ENCODE assay signal across 11 cellular contexts in the genomic region with DNA sequence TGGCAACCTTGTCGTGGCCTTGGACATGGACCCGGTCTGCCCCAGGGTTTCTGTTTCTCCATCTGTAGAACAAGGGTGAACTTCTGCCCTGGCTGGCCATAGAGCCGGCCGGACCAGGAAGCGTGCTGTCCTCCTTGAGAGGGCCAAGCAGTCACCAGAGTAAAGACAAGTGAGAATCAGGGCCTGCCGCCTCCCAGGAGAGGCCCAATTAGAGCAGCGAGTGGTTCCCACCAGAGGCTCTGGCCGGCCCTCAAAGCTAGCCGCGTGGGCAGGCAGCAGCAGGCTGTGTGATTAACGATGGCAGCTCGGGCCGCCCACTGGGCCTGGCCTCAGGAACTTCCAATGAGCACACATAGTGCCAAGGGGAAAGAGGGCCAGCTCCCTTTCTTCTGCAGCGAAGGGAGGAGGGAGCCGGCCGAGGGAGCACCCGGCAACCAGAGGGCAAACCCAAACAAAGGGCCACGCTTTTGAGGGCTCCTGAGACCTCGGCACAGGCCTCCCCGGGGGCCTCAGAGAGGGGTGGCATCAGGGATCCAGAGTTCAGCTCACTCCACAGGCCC. TPM values are rescaled to one million over a fixed set of nuclear protein-coding genes. Genes with fewer than 3 reads are reported as not detected.
A peak's percentile ranks its signal among the peaks of the same experiment; 100 is the strongest.
DNase-seq lines count a peak whose midpoint lies in the region; ATAC-seq lines count a peak whose summit lies in the region.
"Had no signal": no experiment of that assay in that cellular context is flagged by ENCODE, and none has a peak within 500 bp of the region (broad histone marks: within the 10 kb centered on the region; RNA-seq: fewer than 3 reads in every experiment).

No MANE protein-coding gene starts in this region.

- peak; percentile 42 for DNase-seq in Daoy (ENCODE audit: low read depth)
- DNase-seq in astrocyte of the hippocampus (ENCODE audit: low read depth, low spot score), result peak; percentile 54
- DNase-seq in NOMO-1 treated with dmso at 0.1 percent for 144 hours (lab: John Stamatoyannopoulos, UW; ENCODE audit: unreplicated experiment), result no peak
- DNase-seq: activated CD4-positive, alpha-beta memory T cell treated with anti-CD3 and anti-CD28 coated beads for 36 hours; NCI-H187 treated with DMSO at 0.1 percent for 48 hours; T-helper 1 cell had no signal

- no peak overlapping the region for H3K4me3 ChIP-seq in rectal smooth muscle tissue (ENCODE audit: low read length)

- H3K27me3 ChIP-seq in layer of hippocampus (ENCODE audit: control insufficient read depth, insufficient read depth, low read length) (no peaks in the 10 kb centered on the region), rectal smooth muscle tissue (ENCODE audit: control insufficient read depth, insufficient read depth, low read length) (no peaks in the 10 kb centered on the region)

- no peaks in the 10 kb centered on the region for H3K36me3 ChIP-seq in rectal smooth muscle tissue (ENCODE audit: control insufficient read depth, insufficient read depth, low read length)

- peaks cover 10% of the 10 kb centered on the region for H3K4me1 ChIP-seq in rectal smooth muscle tissue (ENCODE audit: control insufficient read depth, insufficient read depth, low read length)

- ATAC-seq in GM21576 (IDR thresholded peaks at IDR 0.05; ENCODE audit: unreplicated experiment) (no peak), GM19467 (IDR thresholded peaks at IDR 0.05; ENCODE audit: unreplicated experiment) (no peak), HG03175 (IDR thresholded peaks at IDR 0.05; ENCODE audit: unreplicated experiment) (no peak)

- H3K9ac ChIP-seq in rectal smooth muscle tissue (ENCODE audit: low read length), result no peak overlapping the region

- H3K27ac ChIP-seq in layer of hippocampus (ENCODE audit: low read depth, low read length) (peak overlapping the region; percentile 30), rectal smooth muscle tissue (ENCODE audit: low read depth, low read length) (peak overlapping the region; percentile 57)

RNA-seq across cellular contexts. Expression of a gene that starts 29.2 kb away (rescaled TPM):
- 33.8 and 44.3 TPM in 2 replicates for total RNA-seq in Daoy (2014; rRNA removed; shearing (Covaris generic))

RNA-seq across cellular contexts. Expression of a gene that starts 36.0 kb away (rescaled TPM):
- total RNA-seq in Daoy (2014; rRNA removed; shearing (Covaris generic)), result 1.3 and 2.0 TPM in 2 replicates
